ENCODE assay signal across 12 cellular contexts in genomic region chr11:102172127-102172848, GRCh38.
A peak's percentile ranks its signal among the peaks of the same experiment; 100 is the strongest.
DNase-seq lines count a peak whose midpoint lies in the region; ATAC-seq and TF ChIP-seq lines count a peak whose summit lies in the region.
"Had no signal": no experiment of that assay in that cellular context is flagged by ENCODE, and none has a peak within 500 bp of the region (broad histone marks: within the 10 kb centered on the region; RNA-seq: fewer than 3 reads in every experiment).

No MANE protein-coding gene starts in this region.

- no peak overlapping the region for H3K4me3 Mint-ChIP-seq in activated CD8-positive, alpha-beta memory T cell treated with anti-CD3 and anti-CD28 coated beads, Interleukin-2, amount 10 ng/mL, durations not matched to agents 7 days and 5 days
- H3K4me3 Mint-ChIP-seq: stimulated activated memory B cell treated with anti-CD40 and anti-IgM and Interleukin-4, amounts not matched to agents 10 μg/mL and 1 μg/mL and 100 μg/mL, for 72 hours had no signal

- no peak overlapping the region for H3K27ac Mint-ChIP-seq in activated CD8-positive, alpha-beta memory T cell treated with anti-CD3 and anti-CD28 coated beads, Interleukin-2, amount 10 ng/mL, durations not matched to agents 7 days and 5 days
- H3K27ac Mint-ChIP-seq: stimulated activated memory B cell treated with anti-CD40 and anti-IgM and Interleukin-4, amounts not matched to agents 10 μg/mL and 1 μg/mL and 100 μg/mL, for 72 hours had no signal

- DNase-seq in EL (peak; percentile 74), RWPE2 (ENCODE audit: low spot score) (no peak), fibroblast of gingiva (ENCODE audit: low read depth) (peak; percentile 85), psoas muscle (peak in 1 of 2 donors; percentile 24), NCI-H524 treated with DMSO at 0.1 percent for 48 hours (lab: John Stamatoyannopoulos, UW) (no peak), NCI-H2029 (lab: John Stamatoyannopoulos, UW) (no peak)
- DNase-seq in activated CD8-positive, alpha-beta memory T cell treated with anti-CD3 and anti-CD28 coated beads, Interleukin-2, amount 10 ng/mL, durations not matched to agents 7 days and 5 days = no peak
- DNase-seq: activated CD4-positive, alpha-beta T cell treated with anti-CD3 and anti-CD28 coated beads, Interleukin-2, amount 50 U/mL, for 48 hours; glutamatergic neuron; NCI-H446 treated with DMSO at 0.1 percent for 48 hours had no signal

- no peaks in the 10 kb centered on the region for H3K9me3 Mint-ChIP-seq in activated CD8-positive, alpha-beta memory T cell treated with anti-CD3 and anti-CD28 coated beads, Interleukin-2, amount 10 ng/mL, durations not matched to agents 7 days and 5 days (ENCODE audit: low read depth)
- H3K9me3 Mint-ChIP-seq: stimulated activated memory B cell treated with anti-CD40 and anti-IgM and Interleukin-4, amounts not matched to agents 10 μg/mL and 1 μg/mL and 100 μg/mL, for 72 hours had no signal

- no peak overlapping the region for H3K4me3 ChIP-seq in RWPE2 (ENCODE audit: severe bottlenecking)
- H3K4me3 ChIP-seq in psoas muscle = no peak overlapping the region

- H3K4me1 Mint-ChIP-seq in activated CD8-positive, alpha-beta memory T cell treated with anti-CD3 and anti-CD28 coated beads, Interleukin-2, amount 10 ng/mL, durations not matched to agents 7 days and 5 days = no peaks in the 10 kb centered on the region
- H3K4me1 Mint-ChIP-seq: stimulated activated memory B cell treated with anti-CD40 and anti-IgM and Interleukin-4, amounts not matched to agents 10 μg/mL and 1 μg/mL and 100 μg/mL, for 72 hours had no signal

- no peaks in the 10 kb centered on the region for H3K27me3 ChIP-seq in RWPE2 (ENCODE audit: insufficient read depth, poor library complexity, severe bottlenecking)
- no peaks in the 10 kb centered on the region for H3K27me3 ChIP-seq in psoas muscle (ENCODE audit: insufficient read depth in 3 of 3, low read length in 2 of 3)

- intact Hi-C loops in psoas muscle (cut with DNase I) = no loop called here

- ATAC-seq in RWPE2 (ENCODE audit: low read depth) (no peak), psoas muscle (peak; percentile 39 to 63 (median 54)), GM21423 (IDR thresholded peaks at IDR 0.05; ENCODE audit: unreplicated experiment) (no peak)
- no peak for ATAC-seq in activated CD8-positive, alpha-beta memory T cell treated with anti-CD3 and anti-CD28 coated beads, Interleukin-2, amount 10 ng/mL, durations not matched to agents 7 days and 5 days
- ATAC-seq: stimulated activated memory B cell treated with anti-CD40 and anti-IgM and Interleukin-4, amounts not matched to agents 10 μg/mL and 1 μg/mL and 100 μg/mL, for 72 hours had no signal

- H3K27ac ChIP-seq in RWPE2 (ENCODE audit: poor library complexity, severe bottlenecking) (peak overlapping the region; percentile 85), psoas muscle (peak overlapping the region; percentile 13)

- H3K4me1 ChIP-seq in RWPE2 (ENCODE audit: insufficient read depth, poor library complexity, severe bottlenecking) (peaks cover 49% of the 10 kb centered on the region), psoas muscle (peaks cover 8% of the 10 kb centered on the region)

- peaks cover 15% of the 10 kb centered on the region for H3K27me3 Mint-ChIP-seq in activated CD8-positive, alpha-beta memory T cell treated with anti-CD3 and anti-CD28 coated beads, Interleukin-2, amount 10 ng/mL, durations not matched to agents 7 days and 5 days

- no peaks in the 10 kb centered on the region for H3K36me3 Mint-ChIP-seq in activated CD8-positive, alpha-beta memory T cell treated with anti-CD3 and anti-CD28 coated beads, Interleukin-2, amount 10 ng/mL, durations not matched to agents 7 days and 5 days
- H3K36me3 Mint-ChIP-seq: stimulated activated memory B cell treated with anti-CD40 and anti-IgM and Interleukin-4, amounts not matched to agents 10 μg/mL and 1 μg/mL and 100 μg/mL, for 72 hours had no signal

- CTCF ChIA-PET in activated CD8-positive, alpha-beta memory T cell treated with anti-CD3 and anti-CD28 coated beads, Interleukin-2, amount 10 ng/mL, durations not matched to agents 7 days and 5 days (lab: Charles Lee) = interaction anchor here (0.7 kb wide), 2 partner anchors 14 to 1070 kb away, joined by 3 read pairs; no protein-coding TSS in a partner anchor

- H3K9me3 ChIP-seq in RWPE2 (ENCODE audit: severe bottlenecking) = no peaks in the 10 kb centered on the region
- H3K9me3 ChIP-seq in psoas muscle = no peaks in the 10 kb centered on the region

- H3K36me3 ChIP-seq in RWPE2 (ENCODE audit: low read depth) = peaks cover 46% of the 10 kb centered on the region
- peaks cover 0 to 7% of the 10 kb centered on the region in 2 donors for H3K36me3 ChIP-seq in psoas muscle (ENCODE audit: insufficient read depth in 1 of 2, low read depth in 1 of 2)

- TF ChIP-seq CTCF in RWPE2 (IDR thresholded peaks at IDR 0.05; ENCODE audit: poor library complexity, severe bottlenecking) = no peak
- no peak for TF ChIP-seq CTCF in psoas muscle (IDR thresholded peaks at IDR 0.05)

- 72 to 92% (median 85%) methylated on average over 4 to 5 of the region's 6 CpGs for WGBS in psoas muscle, 3 donors

Comparison
In these comparisons a context has a peak if more than half of its experiments do, and no peak if none do; other contexts are left out.
1. DNase-seq: peak in EL (single experiment) and fibroblast of gingiva (single experiment); none in RWPE2 (single experiment), NCI-H524 treated with DMSO at 0.1 percent for 48 hours (single experiment), NCI-H2029 (single experiment) and activated CD8-positive, alpha-beta memory T cell treated with anti-CD3 and anti-CD28 coated beads, Interleukin-2, amount 10 ng/mL, durations not matched to agents 7 days and 5 days (single experiment).
2. ATAC-seq: peak in psoas muscle (4 of 4); none in RWPE2 (single experiment), GM21423 (single experiment) and activated CD8-positive, alpha-beta memory T cell treated with anti-CD3 and anti-CD28 coated beads, Interleukin-2, amount 10 ng/mL, durations not matched to agents 7 days and 5 days (single experiment).